ENCODE assay signal across 21 cellular contexts in genomic region chr18:48113691-48114090, GRCh38.
DNase-seq lines count a peak whose midpoint lies in the region; ATAC-seq, FAIRE-seq and TF ChIP-seq lines count a peak whose summit lies in the region.
"Had no signal": no experiment of that assay in that cellular context is flagged by ENCODE, and none has a peak within 500 bp of the region (broad histone marks: within the 10 kb centered on the region; RNA-seq: fewer than 3 reads in every experiment).

No MANE protein-coding gene starts in this region.

- no peak overlapping the region for H2BK20ac ChIP-seq in H1 (ENCODE audit: low read length)

- H2BK12ac ChIP-seq in H1 (ENCODE audit: low read depth, low read length) = no peak overlapping the region

- H2BK5ac ChIP-seq in H1 (ENCODE audit: low read depth, low read length) = no peak overlapping the region

- H3K27ac ChIP-seq in H1 (ENCODE audit: low read depth, low read length) = no peak overlapping the region
- no peak overlapping the region for H3K27ac ChIP-seq in thyroid gland
- H3K27ac ChIP-seq: BLaER1, C4-2B had no signal

- POLR2A ChIA-PET in H1 (lab: Charles Lee; ENCODE audit: partially characterized antibody) = no interaction called here

- ATAC-seq in GM21447 (IDR thresholded peaks at IDR 0.05; ENCODE audit: unreplicated experiment) (no peak), HG02885 (IDR thresholded peaks at IDR 0.05; ENCODE audit: poor library complexity, unreplicated experiment) (no peak)
- ATAC-seq: CD8-positive, alpha-beta T cell; GM12878; GM23338 had no signal

- H3K4me3 Mint-ChIP-seq in mesothelial cell of epicardium = no peak overlapping the region
- H3K4me3 Mint-ChIP-seq: B cell; CD4-positive, CD25-positive, alpha-beta regulatory T cell; CD8-positive, alpha-beta T cell; GM23338; HFFc6 had no signal

- TF ChIP-seq CTCF in H1 (IDR thresholded peaks at IDR 0.05; ENCODE audit: control extremely low read depth in 1 of 3, insufficient read depth in 1 of 3, low read depth in 1 of 3, low read length in 3 of 3) (no peak), mesothelial cell of epicardium (IDR thresholded peaks at IDR 0.05; ENCODE audit: unreplicated experiment) (no peak), thyroid gland (IDR thresholded peaks at IDR 0.05) (no peak)

- no peak overlapping the region for H2AFZ ChIP-seq in H1 (ENCODE audit: low read length)
- H2AFZ ChIP-seq: GM23338 had no signal

- H2BK15ac ChIP-seq in H1 (ENCODE audit: low read length) = no peak overlapping the region

- H3K23me2 ChIP-seq in H1 (ENCODE audit: low read depth, low read length) = no peaks in the 10 kb centered on the region

- no peak overlapping the region for H3K23ac ChIP-seq in H1 (ENCODE audit: insufficient read length)

- H3K4me3 ChIP-seq in H1 (ENCODE audit: extremely low read depth in 1 of 4, insufficient read depth in 2 of 4, low read depth in 3 of 4, low read length in 4 of 4) = no peak overlapping the region
- no peak overlapping the region for H3K4me3 ChIP-seq in thyroid gland (replicated peaks in 1 of 3)
- H3K4me3 ChIP-seq: BLaER1, GM12878, GM23338, HAP-1 had no signal

- no peaks in the 10 kb centered on the region for H3K79me2 ChIP-seq in H1 (ENCODE audit: control insufficient read depth in 1 of 2, insufficient read depth in 2 of 2, low read length in 2 of 2)

- no peak overlapping the region for H3K9ac ChIP-seq in H1 (replicated peaks in 1 of 4; ENCODE audit: extremely low read depth in 1 of 4, low read depth in 3 of 4, low read length in 3 of 4)
- H3K9ac ChIP-seq: BLaER1 had no signal

- H3K14ac ChIP-seq in H1 (ENCODE audit: insufficient read length) = no peak overlapping the region

- no peak overlapping the region for H3K4ac ChIP-seq in H1 (replicated peaks; ENCODE audit: insufficient read length, low read depth, low read length)

- TF ChIP-seq POLR2A in H1 (IDR thresholded peaks at IDR 0.05; ENCODE audit: control extremely low read depth in 1 of 2, low read depth in 2 of 2, low read length in 2 of 2) = no peak
- no peak for TF ChIP-seq POLR2A in thyroid gland (IDR thresholded peaks at IDR 0.05)

- no peaks in the 10 kb centered on the region for H3K36me3 ChIP-seq in H1 (ENCODE audit: control insufficient read depth in 2 of 4, insufficient read depth in 4 of 4, low read length in 3 of 4)
- no peaks in the 10 kb centered on the region for H3K36me3 ChIP-seq in thyroid gland
- H3K36me3 ChIP-seq: BLaER1, HAP-1 had no signal

- no peak for TF ChIP-seq RAD21 in H1 (IDR thresholded peaks at IDR 0.05 in 1 of 2, conservative IDR thresholded peaks at IDR 0.05 in 1 of 2; ENCODE audit: low read depth in 2 of 2, low read length in 2 of 2)

- no peaks in the 10 kb centered on the region for H3K9me3 Mint-ChIP-seq in mesothelial cell of epicardium
- H3K9me3 Mint-ChIP-seq: CD8-positive, alpha-beta T cell; GM23338; HFFc6 had no signal

- no peak for DNase-seq in H1 (ENCODE audit: low read depth in 1 of 2, low spot score in 2 of 2)
- DNase-seq in mesothelial cell of epicardium (ENCODE audit: low spot score in 2 of 2, unreplicated experiment in 2 of 2) = no peak
- DNase-seq in thyroid gland = peak; percentile 59 to 73
- no peak for DNase-seq in AG08395 (ENCODE audit: low spot score)
- DNase-seq: Caco-2; CD4-positive, CD25-positive, alpha-beta regulatory T cell; CD8-positive, alpha-beta T cell; DMS153; DND-41; GDM1; HFFc6 had no signal

- H3K9me3 ChIP-seq in H1 (ENCODE audit: insufficient read depth in 2 of 2, low read depth in 1 of 2, low read length in 1 of 2) = no peaks in the 10 kb centered on the region
- no peaks in the 10 kb centered on the region for H3K9me3 ChIP-seq in thyroid gland
- H3K9me3 ChIP-seq: BLaER1, Caco-2, HAP-1 had no signal

- no peaks in the 10 kb centered on the region for H3K27me3 Mint-ChIP-seq in mesothelial cell of epicardium (ENCODE audit: low read depth)

- no peak overlapping the region for H4K5ac ChIP-seq in H1 (ENCODE audit: insufficient read length, low read depth, low read length)

- no peak overlapping the region for H4K8ac ChIP-seq in H1 (ENCODE audit: extremely low read depth, insufficient read depth, low read length)

- H2BK120ac ChIP-seq in H1 (replicated peaks; ENCODE audit: low read depth, low read length) = no peak overlapping the region

- intact Hi-C loops in thyroid gland (cut with DNase I) = no loop called here

- no peaks in the 10 kb centered on the region for H3K36me3 Mint-ChIP-seq in mesothelial cell of epicardium
- H3K36me3 Mint-ChIP-seq: CD4-positive, CD25-positive, alpha-beta regulatory T cell; CD8-positive, alpha-beta T cell had no signal

- H3K27me3 ChIP-seq in H1 (replicated peaks in 1 of 4; ENCODE audit: control insufficient read depth in 3 of 4, extremely low read depth in 1 of 4, insufficient read depth in 3 of 4, low read length in 3 of 4) (no peaks in the 10 kb centered on the region; a peak in 1 of 7 replicates), thyroid gland (no peaks in the 10 kb centered on the region)
- H3K27me3 ChIP-seq: BLaER1 had no signal

- H2AK5ac ChIP-seq in H1 (ENCODE audit: low read depth, low read length) = no peak overlapping the region

- no peak overlapping the region for H3K56ac ChIP-seq in H1 (replicated peaks; ENCODE audit: insufficient read length, low read depth, low read length)

- H3K79me1 ChIP-seq in H1 (ENCODE audit: low read depth, low read length) = no peaks in the 10 kb centered on the region

- no peak for TF ChIP-seq EP300 in H1 (IDR thresholded peaks at IDR 0.05; ENCODE audit: borderline replicate concordance in 1 of 2, low read depth in 2 of 2, low read length in 2 of 2)

- H4K20me1 ChIP-seq in H1 (replicated peaks in 1 of 2; ENCODE audit: control insufficient read depth in 1 of 2, insufficient read depth in 2 of 2, low read length in 2 of 2) = no peaks in the 10 kb centered on the region
- H4K20me1 ChIP-seq: BLaER1 had no signal

- peaks cover 0 to 12% (median 5%) of the 10 kb centered on the region in 4 experiments; a peak in 5 of 7 replicates for H3K4me1 ChIP-seq in H1 (replicated peaks in 1 of 4; ENCODE audit: control insufficient read depth in 3 of 4, insufficient read depth in 4 of 4, low read length in 3 of 4)
- H3K4me1 ChIP-seq in thyroid gland = peaks cover 0 to 15% of the 10 kb centered on the region in 2 donors
- H3K4me1 ChIP-seq: Caco-2, HAP-1 had no signal

- no peak for FAIRE-seq in H1 (lab: Jason Lieb, UNC)
- FAIRE-seq: GM12878, GM19239, H54 had no signal

- WGBS in H1 (ENCODE audit: extremely low coverage in 1 of 2, insufficient coverage in 1 of 2, insufficient read length in 1 of 2, insufficient replicate concordance in 2 of 2, low coverage in 1 of 2, low lambda C conversion rate in 2 of 2, missing lambda C conversion rate in 1 of 2), 2 experiments = 89% methylated on average over 8 of the region's 8 CpGs; no CpG with 5 or more reads in 1 of the 2 experiments
- WGBS in thyroid gland, 2 donors = 25 to 44% methylated on average over 4 to 8 of the region's 8 CpGs

- no peak overlapping the region for H3K4me2 ChIP-seq in H1 (ENCODE audit: insufficient read depth in 1 of 2, low read depth in 2 of 2, low read length in 2 of 2)
- H3K4me2 ChIP-seq: BLaER1, GM23338 had no signal

- 0 out of 2 replicates have a peak overlapping the region, but pooled peaks have one; percentile 38 for H3K18ac ChIP-seq in H1 (ENCODE audit: extremely low read depth, low read length)

- H3K27ac Mint-ChIP-seq in mesothelial cell of epicardium = peak overlapping the region; percentile 12
- H3K27ac Mint-ChIP-seq: B cell; CD4-positive, CD25-positive, alpha-beta regulatory T cell; CD8-positive, alpha-beta T cell; GM23338; HFFc6 had no signal

- peaks cover 32% of the 10 kb centered on the region for H3K4me1 Mint-ChIP-seq in mesothelial cell of epicardium
- H3K4me1 Mint-ChIP-seq: B cell; CD4-positive, CD25-positive, alpha-beta regulatory T cell had no signal

- H4K91ac ChIP-seq in H1 (replicated peaks; ENCODE audit: insufficient read length, low read length) = no peak overlapping the region

- CTCF ChIA-PET in H1 (lab: Charles Lee; ENCODE audit: partially characterized antibody) = interaction anchor here (1.5 to 1.6 kb wide), 2 partner anchors 15 to 83 kb away, joined by 4 to 5 read pairs; no protein-coding TSS in a partner anchor

TF ChIP-seq in H1, 55 proteins besides CTCF, POLR2A, EP300 and RAD21:
- TF ChIP-seq RXRA (IDR thresholded peaks at IDR 0.05; ENCODE audit: insufficient read depth, low read depth, low read length) (no peak), POLR2AphosphoS5 (IDR thresholded peaks at IDR 0.05; ENCODE audit: low read depth, low read length) (no peak), EZH2 (IDR thresholded peaks at IDR 0.05; ENCODE audit: low read depth, low read length, severe bottlenecking) (no peak), HDAC2 (IDR thresholded peaks at IDR 0.05; ENCODE audit: borderline replicate concordance in 1 of 2, low read depth in 2 of 2, low read length in 2 of 2) (no peak), SAP30 (IDR thresholded peaks at IDR 0.05; ENCODE audit: insufficient read depth, insufficient replicate concordance, low read length) (no peak), SP1 (IDR thresholded peaks at IDR 0.05; ENCODE audit: low read depth, low read length) (no peak), CEBPB (IDR thresholded peaks at IDR 0.05; ENCODE audit: low read depth, low read length) (no peak), PHF8 (conservative IDR thresholded peaks at IDR 0.05; ENCODE audit: low read depth, low read length) (no peak), HDAC6 (IDR thresholded peaks at IDR 0.05; ENCODE audit: low read depth, low read length) (no peak), RBBP5 (IDR thresholded peaks at IDR 0.05; ENCODE audit: borderline replicate concordance, low read depth, low read length) (no peak), BRCA1 (IDR thresholded peaks at IDR 0.05; ENCODE audit: low read depth, low read length) (no peak), ATF3 (IDR thresholded peaks at IDR 0.05; ENCODE audit: insufficient read depth, low read depth, low read length) (no peak), CBX8 (IDR thresholded peaks at IDR 0.05; ENCODE audit: borderline replicate concordance, low read depth, low read length) (no peak), YY1 (IDR thresholded peaks at IDR 0.05; ENCODE audit: low read depth, low read length) (no peak)

Comparison
In these comparisons a context has a peak if more than half of its experiments do, and no peak if none do; other contexts are left out.
1. DNase-seq: peak in thyroid gland (2 of 2); none in H1 (0 of 2), mesothelial cell of epicardium (0 of 2) and AG08395 (single experiment).